In the genomic region with DNA sequence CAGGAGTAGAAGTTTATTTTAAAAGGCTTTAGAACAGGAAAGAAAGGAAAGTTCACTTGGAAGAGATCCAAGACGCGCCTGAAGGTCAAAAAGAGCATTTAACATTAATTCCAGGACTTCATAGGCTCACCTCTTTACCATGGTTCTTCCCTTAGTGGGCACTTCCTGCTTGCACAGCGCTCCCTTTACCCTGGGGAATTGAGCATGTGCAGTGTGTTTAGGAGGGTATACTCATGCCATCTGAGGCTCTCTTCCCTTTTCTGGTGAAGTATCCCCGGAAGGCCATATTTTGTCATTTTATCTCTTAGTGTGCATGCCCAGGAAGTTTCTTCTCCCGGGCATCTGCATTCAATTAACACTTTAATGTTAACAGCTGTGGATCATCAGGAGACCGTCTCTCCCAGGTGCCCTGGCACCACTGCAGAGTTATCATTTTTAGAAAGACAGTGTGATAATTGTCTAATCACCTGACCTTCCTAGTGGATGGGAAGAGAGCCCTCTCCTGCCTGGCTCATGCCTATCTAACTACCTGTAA, we compare ENCODE assay signal across 27 cellular contexts.
DNase-seq lines count a peak whose midpoint lies in the region; ATAC-seq, FAIRE-seq and TF ChIP-seq lines count a peak whose summit lies in the region.
"Had no signal": no experiment of that assay in that cellular context is flagged by ENCODE, and none has a peak within 500 bp of the region (broad histone marks: within the 10 kb centered on the region; RNA-seq: fewer than 3 reads in every experiment).

No MANE protein-coding gene starts in this region.

- POLR2A ChIA-PET in IMR-90 (lab: Charles Lee; ENCODE audit: unreplicated experiment) = no interaction called here

- H2AK9ac ChIP-seq in IMR-90 (replicated peaks; ENCODE audit: low read depth, low read length, poor library complexity) = no peak overlapping the region

- H3K4me2 ChIP-seq in BLaER1 (0 out of 2 replicates have a peak overlapping the region, but pooled peaks have one; percentile 9), IMR-90 (ENCODE audit: low read depth, low read length) (no peak overlapping the region)

- no peak overlapping the region for H3K9ac ChIP-seq in BLaER1
- no peak overlapping the region for H3K9ac ChIP-seq in IMR-90 (ENCODE audit: low read depth, low read length)

- H2BK5ac ChIP-seq in IMR-90 (ENCODE audit: low read depth, low read length, poor library complexity, severe bottlenecking) = no peak overlapping the region

- H3K9me1 ChIP-seq in IMR-90 (ENCODE audit: insufficient read depth, low read length) = no peaks in the 10 kb centered on the region

- H3K9me3 ChIP-seq in BLaER1 (peaks cover 9% of the 10 kb centered on the region; the same call in 1 of the 2 replicates), IMR-90 (ENCODE audit: control insufficient read depth, insufficient read depth, low read length) (peaks cover 3% of the 10 kb centered on the region; the same call in 1 of the 2 replicates)
- H3K9me3 ChIP-seq: colonic mucosa, thoracic aorta, vagina had no signal

- no peak for TF ChIP-seq POLR2A in IMR-90 (IDR thresholded peaks at IDR 0.05; ENCODE audit: low read depth, low read length)

- no peak overlapping the region for H2BK15ac ChIP-seq in IMR-90 (ENCODE audit: low read depth, low read length)

- H2AFZ ChIP-seq in IMR-90 (replicated peaks; ENCODE audit: low read length, poor library complexity) = no peak overlapping the region

- BruUV-seq in IMR-90 (replicated peaks; lab: Mats Ljungman, UMichigan) = no TSS peak

- dilution Hi-C loops in IMR-90 (cut with HindIII; ENCODE audit: low sequenced_read_pairs, unreplicated experiment) = no loop called here

- no peak overlapping the region for H2BK120ac ChIP-seq in IMR-90 (ENCODE audit: low read depth, low read length)

- in situ Hi-C loops in IMR-90 (cut with MboI; ENCODE audit: low sequenced_read_pairs) = no loop called here

- peak; percentile 46; the same call in 1 of the 2 replicates for ATAC-seq in IMR-90 (ENCODE audit: low read depth)
- ATAC-seq: activated T-helper 17 cell treated with anti-CD3 and anti-CD28 coated beads, Interleukin-2, amount 50 U/mL, for 72 hours; natural killer cell; stimulated activated naive CD8-positive, alpha-beta T cell treated with anti-CD3 and anti-CD28 coated beads, Interleukin-15, Interleukin-2, amounts not matched to agents 100 U/mL and 50 U/mL, for 24 hours had no signal

- H4K5ac ChIP-seq in IMR-90 (ENCODE audit: low read depth, low read length) = no peak overlapping the region

- H3K18ac ChIP-seq in IMR-90 (ENCODE audit: low read depth, low read length) = no peak overlapping the region

- H4K20me1 ChIP-seq in BLaER1 (no peaks in the 10 kb centered on the region), IMR-90 (ENCODE audit: insufficient read depth, low read length) (no peaks in the 10 kb centered on the region)

- no peak for TF ChIP-seq CTCF in IMR-90 (conservative IDR thresholded peaks at IDR 0.05; ENCODE audit: low read depth, low read length)
- TF ChIP-seq CTCF in fibroblast of mammary gland (conservative IDR thresholded peaks at IDR 0.05; ENCODE audit: control insufficient read depth, insufficient read depth, low read depth, low read length) = no peak
- TF ChIP-seq CTCF in D721Med (IDR thresholded peaks at IDR 0.05; ENCODE audit: insufficient read depth, missing control alignments) = no peak

- H3K56ac ChIP-seq in IMR-90 (ENCODE audit: extremely low read depth, insufficient read depth, low read length) = no peak overlapping the region

- no peak overlapping the region for H3K27ac ChIP-seq in BLaER1
- no peak overlapping the region for H3K27ac ChIP-seq in IMR-90 (ENCODE audit: insufficient read depth, low read length)
- H3K27ac ChIP-seq: colonic mucosa, right atrium auricular region, thoracic aorta, vagina had no signal

- H3K27me3 ChIP-seq in BLaER1 (no peaks in the 10 kb centered on the region), IMR-90 (ENCODE audit: control insufficient read depth, insufficient read depth, low read length) (peaks cover 2% of the 10 kb centered on the region)
- H3K27me3 ChIP-seq: colonic mucosa, right atrium auricular region, vagina had no signal

- intact Hi-C loops in IMR-90 (cut with micrococcal nuclease) = no loop called here

- no peak overlapping the region for H3K14ac ChIP-seq in IMR-90 (replicated peaks; ENCODE audit: low read depth, low read length)

- H3K4me3 ChIP-seq in BLaER1 = no peak overlapping the region
- no peak overlapping the region for H3K4me3 ChIP-seq in IMR-90 (ENCODE audit: insufficient read depth, low read depth, low read length)
- H3K4me3 ChIP-seq in fibroblast of mammary gland (ENCODE audit: control insufficient read depth, low read depth, low read length) = no peak overlapping the region
- H3K4me3 ChIP-seq: colonic mucosa, right atrium auricular region, thoracic aorta, vagina had no signal

- no peak overlapping the region for H3K23ac ChIP-seq in IMR-90 (ENCODE audit: low read depth, low read length)

- no peak overlapping the region for H3K4ac ChIP-seq in IMR-90 (ENCODE audit: low read depth, low read length)

- DNase-seq in IMR-90 (no peak), RPMI8226 (peak; percentile 7), fibroblast of mammary gland (ENCODE audit: low read depth) (peak; percentile 28), ecto neural progenitor cell (ENCODE audit: low spot score) (no peak), kidney tubule cell (ENCODE audit: low spot score) (no peak), D721Med (ENCODE audit: insufficient read length, low spot score) (no peak)
- DNase-seq: activated B cell treated with CpG ODN at 0.5 μM for 24 hours; activated CD4-positive, alpha-beta T cell treated with anti-CD3 and anti-CD28 coated beads, Interleukin-2, amount 50 U/mL, for 4 hours; CD8-positive, alpha-beta memory T cell; colonic mucosa; DMS79 treated with DMSO at 0.1 percent for 48 hours; islet precursor cell; natural killer cell; NCI-H1436; NCI-H2107; stimulated activated CD4-positive, alpha-beta T cell treated with anti-CD3 and anti-CD28 coated beads, Interleukin-12 subunit alpha, Interleukin-12 subunit beta, amount 100 ng/mL, for 4 hours; stimulated activated CD4-positive, alpha-beta T cell treated with anti-CD3 and anti-CD28 coated beads, Interleukin-4, amount 100 ng/mL, for 24 hours; stimulated activated naive CD8-positive, alpha-beta T cell treated with anti-CD3 and anti-CD28 coated beads, Interleukin-15, Interleukin-2, amounts not matched to agents 100 U/mL and 50 U/mL, for 24 hours; SW 1271; T1000 had no signal

- no CpG with 5 or more reads among the region's 6 CpGs for WGBS in IMR-90 (ENCODE audit: extremely low coverage in 2 of 2, insufficient read length in 1 of 2), 2 experiments

- CTCF ChIA-PET in IMR-90 (lab: Yijun Ruan, JAX) = no interaction called here

- no peak overlapping the region for H4K91ac ChIP-seq in IMR-90 (ENCODE audit: insufficient read depth, low read depth, low read length)

- no peak overlapping the region for H2AK5ac ChIP-seq in IMR-90 (ENCODE audit: low read depth, low read length)

- H4K8ac ChIP-seq in IMR-90 (ENCODE audit: low read depth in 2 of 2, low read length in 2 of 2) = no peak overlapping the region

- peaks cover 9% of the 10 kb centered on the region for H3K4me1 ChIP-seq in BLaER1
- H3K4me1 ChIP-seq in IMR-90 (ENCODE audit: control insufficient read depth, insufficient read depth, low read length) = no peaks in the 10 kb centered on the region; the same call in 1 of the 2 replicates
- H3K4me1 ChIP-seq: colonic mucosa, right atrium auricular region, vagina had no signal

- TF ChIP-seq RAD21 in IMR-90 (IDR thresholded peaks at IDR 0.05; ENCODE audit: low read length) = no peak

- H2BK20ac ChIP-seq in IMR-90 (ENCODE audit: low read depth, low read length) = no peak overlapping the region

- no peaks in the 10 kb centered on the region for H3K79me1 ChIP-seq in IMR-90 (ENCODE audit: low read depth in 1 of 2, low read length in 2 of 2)

- FAIRE-seq in D721Med (lab: Jason Lieb, UNC) = no peak
- FAIRE-seq: bronchial epithelial cell, H54 had no signal

- H3K36me3 ChIP-seq in BLaER1 (no peaks in the 10 kb centered on the region), IMR-90 (ENCODE audit: control insufficient read depth, insufficient read depth, low read length) (no peaks in the 10 kb centered on the region)
- H3K36me3 ChIP-seq: colonic mucosa, right atrium auricular region, thoracic aorta, vagina had no signal

TF ChIP-seq in IMR-90, 13 proteins besides CTCF, POLR2A, EP300 and RAD21:
- TF ChIP-seq MAZ (IDR thresholded peaks at IDR 0.05; ENCODE audit: borderline replicate concordance, low read depth, low read length) (no peak), RFX5 (IDR thresholded peaks at IDR 0.05; ENCODE audit: low read depth, low read length) (no peak), CEBPB (IDR thresholded peaks at IDR 0.05; ENCODE audit: low read depth, low read length) (no peak)
TF ChIP-seq in IMR-90: peak in this region for 0.

Comparison
In these comparisons a context has a peak if more than half of its experiments do, and no peak if none do; other contexts are left out.
1. DNase-seq: peak in RPMI8226 (single experiment) and fibroblast of mammary gland (single experiment); none in IMR-90 (single experiment), ecto neural progenitor cell (single experiment), kidney tubule cell (single experiment) and D721Med (single experiment).